ENCODE assay signal across 15 cellular contexts in genomic region chr22:37409557-37409956, GRCh38.
"Had no signal": no experiment of that assay in that cellular context is flagged by ENCODE, and none has a peak within 500 bp of the region (broad histone marks: within the 10 kb centered on the region; RNA-seq: fewer than 3 reads in every experiment).

No MANE protein-coding gene starts in this region.

- H3K4me1 ChIP-seq: colonic mucosa, gastroesophageal sphincter, stomach, testis had no signal

- H3K27ac ChIP-seq: colonic mucosa, gastroesophageal sphincter, right lobe of liver, stomach, testis had no signal

- H3K36me3 ChIP-seq: colonic mucosa, gastroesophageal sphincter, right lobe of liver, stomach had no signal

- H3K9me3 ChIP-seq: colonic mucosa, gastroesophageal sphincter, right lobe of liver, stomach, testis had no signal

- ATAC-seq: gastroesophageal sphincter, right lobe of liver, T-helper 17 cell, WTC11 had no signal

- H3K27ac Mint-ChIP-seq: activated CD4-positive, alpha-beta T cell treated with anti-CD3 and anti-CD28 coated beads, Interleukin-2, amount 10 ng/mL, durations not matched to agents 7 days and 5 days; activated naive CD8-positive, alpha-beta T cell treated with anti-CD3 and anti-CD28 coated beads, Interleukin-2, amount 10 ng/mL, durations not matched to agents 7 days and 5 days; T-helper 17 cell had no signal

- H3K4me3 ChIP-seq: colonic mucosa, gastroesophageal sphincter, right lobe of liver, smooth muscle cell, stomach, testis had no signal

- H3K4me3 Mint-ChIP-seq: activated CD4-positive, alpha-beta T cell treated with anti-CD3 and anti-CD28 coated beads, Interleukin-2, amount 10 ng/mL, durations not matched to agents 7 days and 5 days; activated naive CD8-positive, alpha-beta T cell treated with anti-CD3 and anti-CD28 coated beads, Interleukin-2, amount 10 ng/mL, durations not matched to agents 7 days and 5 days; activated T-helper 1 cell treated with anti-CD3 and anti-CD28 coated beads, Interleukin-12 subunit alpha, Interleukin-12 subunit beta, Interleukin-2, Interleukin-4 antibody, amounts not matched to agents 30 ng/mL and 10 ng/mL and 1 ng/mL, durations not matched to agents 14 hours and 24 hours and 36 hours; brain; nephron; WTC11 had no signal

- DNase-seq: activated CD4-positive, alpha-beta T cell treated with anti-CD3 and anti-CD28 coated beads, Interleukin-2, amount 10 ng/mL, durations not matched to agents 7 days and 5 days; activated naive CD8-positive, alpha-beta T cell treated with anti-CD3 and anti-CD28 coated beads, Interleukin-2, amount 10 ng/mL, durations not matched to agents 7 days and 5 days; central memory CD4-positive, alpha-beta T cell; colonic mucosa; mesendoderm; right lobe of liver; stomach; T-helper 17 cell; testis had no signal

- H3K4me1 Mint-ChIP-seq: nephron had no signal

- H3K9me3 Mint-ChIP-seq: activated CD4-positive, alpha-beta T cell treated with anti-CD3 and anti-CD28 coated beads, Interleukin-2, amount 10 ng/mL, durations not matched to agents 7 days and 5 days; activated naive CD8-positive, alpha-beta T cell treated with anti-CD3 and anti-CD28 coated beads, Interleukin-2, amount 10 ng/mL, durations not matched to agents 7 days and 5 days; activated T-helper 1 cell treated with anti-CD3 and anti-CD28 coated beads, Interleukin-12 subunit alpha, Interleukin-12 subunit beta, Interleukin-2, Interleukin-4 antibody, amounts not matched to agents 30 ng/mL and 10 ng/mL and 1 ng/mL, durations not matched to agents 14 hours and 24 hours and 36 hours; nephron; WTC11 had no signal

- H3K27me3 ChIP-seq: colonic mucosa, right lobe of liver, testis had no signal

- H3K36me3 Mint-ChIP-seq: activated naive CD8-positive, alpha-beta T cell treated with anti-CD3 and anti-CD28 coated beads, Interleukin-2, amount 10 ng/mL, durations not matched to agents 7 days and 5 days; brain; WTC11 had no signal
